Comparison of ENCODE assay signal across 32 cellular contexts in genomic region chrX:17278961-17279360, GRCh38.
DNase-seq lines count a peak whose midpoint lies in the region; ATAC-seq, FAIRE-seq and TF ChIP-seq lines count a peak whose summit lies in the region.
"Had no signal": no experiment of that assay in that cellular context is flagged by ENCODE, and none has a peak within 500 bp of the region (broad histone marks: within the 10 kb centered on the region; RNA-seq: fewer than 3 reads in every experiment).

No MANE protein-coding gene starts in this region.

- TF ChIP-seq EP300 in A549 (IDR thresholded peaks at IDR 0.05): no peak

- no peak for TF ChIP-seq POLR2A in A549 (IDR thresholded peaks at IDR 0.05; ENCODE audit: low read length)
- TF ChIP-seq POLR2A in adrenal gland (IDR thresholded peaks at IDR 0.05): no peak

- FAIRE-seq in A549 (lab: Jason Lieb, UNC): peak; percentile 92
- peak; percentile 81 for FAIRE-seq in colon (lab: Jason Lieb, UNC)
- FAIRE-seq: A204.1, D721Med had no signal

- H3K9me3 ChIP-seq in A549 (no peaks in the 10 kb centered on the region), adrenal gland (replicated peaks in 1 of 3) (no peaks in the 10 kb centered on the region)
- H3K9me3 ChIP-seq: BE2C, Caco-2 had no signal

- no peak overlapping the region for H3K4me3 ChIP-seq in A549
- H3K4me3 ChIP-seq in adrenal gland: no peak overlapping the region
- H3K4me3 ChIP-seq: BLaER1; BLaER1 treated with 17β-estradiol and CSF1 and Interleukin-3, amounts not matched to agents 10 nM and 100 nM had no signal

- no peak for TF ChIP-seq CTCF in A549 (IDR thresholded peaks at IDR 0.05)
- TF ChIP-seq CTCF in adrenal gland (IDR thresholded peaks at IDR 0.05): no peak

- POLR2A ChIA-PET in A549 (lab: Yijun Ruan, JAX): no interaction called here

- TF ChIP-seq RAD21 in A549 (conservative IDR thresholded peaks at IDR 0.05 in 1 of 2, IDR thresholded peaks at IDR 0.05 in 1 of 2): no peak

- no peak for ATAC-seq in A549
- ATAC-seq: CD8-positive, alpha-beta T cell had no signal

- H3K27ac ChIP-seq in A549 (no peak overlapping the region), adrenal gland (peak overlapping the region in 1 of 5 donors; percentile 46)
- H3K27ac ChIP-seq: 22Rv1; BLaER1; BLaER1 treated with 17β-estradiol and CSF1 and Interleukin-3, amounts not matched to agents 10 nM and 100 nM; C4-2B had no signal

- 19% methylated on average over 2 of the region's 2 CpGs for WGBS in A549 (ENCODE audit: missing lambda C conversion rate)
- 43 to 65% (median 51%) methylated on average over 2 of the region's 2 CpGs for WGBS in adrenal gland, 4 donors

- CTCF ChIA-PET in A549 (lab: Yijun Ruan, JAX): no interaction called here

- no peaks in the 10 kb centered on the region for H3K36me3 ChIP-seq in adrenal gland (replicated peaks in 1 of 2)
- H3K36me3 ChIP-seq: BE2C; BLaER1; BLaER1 treated with 17β-estradiol and CSF1 and Interleukin-3, amounts not matched to agents 10 nM and 100 nM had no signal

- no peak for DNase-seq in A549 (ENCODE audit: low read depth in 1 of 2, low spot score in 1 of 2)
- DNase-seq in adrenal gland: peak; percentile 21 to 59 (median 37)
- no peak for DNase-seq in OCI-M1 (lab: John Stamatoyannopoulos, UW)
- no peak for DNase-seq in cerebellar cortex (ENCODE audit: low spot score)
- no peak for DNase-seq in NK-92 (lab: John Stamatoyannopoulos, UW; ENCODE audit: unreplicated experiment)
- DNase-seq: 8988T; ACHN; AML-193; BE2C; C1 segment of cervical spinal cord; Caco-2; Calu3; CD4-positive, alpha-beta memory T cell; CD4-positive, alpha-beta T cell; CD4-positive, CD25-positive, alpha-beta regulatory T cell; CD8-positive, alpha-beta memory T cell; CD8-positive, alpha-beta T cell; COR-L47; DMS 273 treated with DMSO at 0.1 percent for 48 hours; DMS153; DMS53; DMS79; DMS79 treated with DMSO at 0.1 percent for 48 hours; DND-41; EL had no signal

- no peak overlapping the region for H3K4me2 ChIP-seq in A549
- H3K4me2 ChIP-seq: BLaER1; BLaER1 treated with 17β-estradiol and CSF1 and Interleukin-3, amounts not matched to agents 10 nM and 100 nM had no signal

- intact Hi-C loops in adrenal gland (cut with DNase I): no loop called here

- H3K4me1 ChIP-seq in A549 (no peaks in the 10 kb centered on the region), adrenal gland (replicated peaks in 1 of 2) (no peaks in the 10 kb centered on the region)
- H3K4me1 ChIP-seq: BE2C; BLaER1; BLaER1 treated with 17β-estradiol and CSF1 and Interleukin-3, amounts not matched to agents 10 nM and 100 nM; Caco-2 had no signal

- H3K27me3 ChIP-seq in adrenal gland: no peaks in the 10 kb centered on the region
- H3K27me3 ChIP-seq: BE2C had no signal

TF ChIP-seq in A549, 52 proteins besides CTCF, POLR2A, EP300 and RAD21:
- no peak for TF ChIP-seq CHD2 (IDR thresholded peaks at IDR 0.05; ENCODE audit: low read length, partially characterized antibody)
- TF ChIP-seq CEBPB (IDR thresholded peaks at IDR 0.05): no peak

Comparison
In these comparisons a context has a peak if more than half of its experiments do, and no peak if none do; other contexts are left out.
1. DNase-seq: peak in adrenal gland (7 of 7); none in A549 (0 of 2), OCI-M1 (single experiment), cerebellar cortex (single experiment) and NK-92 (single experiment).